Comparison of ENCODE assay signal across 11 cellular contexts in the genomic region with DNA sequence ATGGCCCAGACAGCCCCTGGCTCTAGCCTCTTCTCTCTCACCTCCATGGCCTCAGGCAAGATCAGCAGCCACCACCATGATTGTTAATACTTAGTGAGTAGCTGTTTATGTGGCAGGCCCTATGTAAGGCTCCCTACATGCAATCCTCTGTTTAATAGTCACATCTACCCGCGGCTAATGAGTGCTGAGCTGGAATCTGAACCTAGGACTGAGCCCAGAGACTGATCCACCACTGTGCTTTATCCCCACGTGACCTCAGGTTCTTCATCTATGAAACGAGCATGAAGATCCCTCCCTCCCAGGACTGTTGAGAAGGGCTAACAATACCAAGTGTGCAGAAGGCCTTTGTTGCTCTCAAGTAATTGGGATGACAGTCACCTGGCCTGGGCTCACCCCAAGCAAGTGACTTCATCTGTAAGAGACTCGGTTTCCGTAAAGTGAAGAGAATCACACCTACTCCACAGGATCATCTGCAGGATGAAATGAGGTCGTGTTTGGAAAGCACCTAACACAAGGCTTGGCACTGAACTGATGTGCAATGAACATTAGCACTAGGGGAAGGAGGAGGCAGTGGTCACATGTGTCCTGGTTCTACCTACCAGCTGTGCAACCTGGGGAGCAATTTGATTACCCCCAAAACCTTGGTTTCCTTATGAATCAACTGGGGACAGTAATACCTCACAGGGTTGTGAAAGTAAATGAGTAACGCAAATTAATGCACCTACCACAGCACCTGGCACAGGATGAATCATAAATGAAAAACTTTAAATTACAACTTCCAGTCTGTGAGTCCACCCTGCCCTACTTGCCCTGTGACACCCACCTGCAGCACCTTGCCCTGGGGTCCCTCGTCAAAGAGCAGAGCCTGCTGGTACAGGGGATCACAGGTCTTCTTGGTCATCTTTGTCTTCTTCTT. TPM values are rescaled to one million over a fixed set of nuclear protein-coding genes. Genes with fewer than 3 reads are reported as not detected.
A peak's percentile ranks its signal among the peaks of the same experiment; 100 is the strongest.
DNase-seq lines count a peak whose midpoint lies in the region; ATAC-seq, FAIRE-seq and TF ChIP-seq lines count a peak whose summit lies in the region.
"Had no signal": no experiment of that assay in that cellular context is flagged by ENCODE, and none has a peak within 500 bp of the region (broad histone marks: within the 10 kb centered on the region; RNA-seq: fewer than 3 reads in every experiment).

No MANE protein-coding gene starts in this region.

- intact Hi-C loops in CD8-positive, alpha-beta T cell (cut with DNase I, micrococcal nuclease) = loop anchor here (2.0 to 5.0 kb wide), 2 partner anchors 35 to 39 kb away; a partner anchor contains a TSS
- intact Hi-C loops in K562 (cut with micrococcal nuclease) = no loop called here

- DNase-seq in CD8-positive, alpha-beta T cell = peak in 1 of 7 experiments; percentile 45
- DNase-seq in K562 (ENCODE audit: extremely low read depth in 1 of 4, low spot score in 3 of 4) (no peak), GM19240 (ENCODE audit: insufficient read length, low spot score) (no peak), H7 (no peak), NK-92 (lab: John Stamatoyannopoulos, UW; ENCODE audit: unreplicated experiment) (no peak)
- DNase-seq in central memory CD4-positive, alpha-beta T cell = no peak
- DNase-seq: DMS153 had no signal

- in situ Hi-C loops in K562 (cut with MboI) = loop anchor here (5.0 kb wide), 1 partner anchor 214 kb away; no protein-coding TSS in a partner anchor

- peaks cover 26% of the 10 kb centered on the region for H3K4me1 Mint-ChIP-seq in CD8-positive, alpha-beta T cell (ENCODE audit: low read depth)

- H3K36me3 Mint-ChIP-seq in CD8-positive, alpha-beta T cell = no peaks in the 10 kb centered on the region

- no peak overlapping the region for H2AFZ ChIP-seq in K562 (ENCODE audit: low read depth, low read length)

- no peak for TF ChIP-seq CTCF in CD8-positive, alpha-beta T cell (IDR thresholded peaks at IDR 0.05)
- no peak for TF ChIP-seq CTCF in K562 (IDR thresholded peaks at IDR 0.05 in 2 of 3, conservative IDR thresholded peaks at IDR 0.05 in 1 of 3; ENCODE audit: insufficient read depth in 2 of 3, low read depth in 1 of 3, low read length in 3 of 3)

- no peak for TF ChIP-seq POLR2A in K562 (conservative IDR thresholded peaks at IDR 0.05)

- POLR2A ChIA-PET in CD8-positive, alpha-beta T cell (lab: Charles Lee) = no interaction called here
- POLR2A ChIA-PET in K562 (lab: Yijun Ruan, JAX) = interaction anchor here (0.6 to 1.2 kb wide), 3 partner anchors 10 to 222 kb away, joined by 3 to 4 read pairs (median 3); no protein-coding TSS in a partner anchor

- 9% methylated on average over 9 of the region's 9 CpGs for WGBS in K562 (ENCODE audit: insufficient coverage, low coverage, missing lambda C conversion rate)

- TF ChIP-seq EP300 in K562 (IDR thresholded peaks at IDR 0.05; ENCODE audit: low read length) = no peak

- no peaks in the 10 kb centered on the region for H3K9me3 Mint-ChIP-seq in CD8-positive, alpha-beta T cell

- no TSS peak for BruUV-seq in K562 (replicated peaks; lab: Mats Ljungman, UMichigan)

- H3K9me1 ChIP-seq in K562 (ENCODE audit: control insufficient read depth, insufficient read depth, low read length) = no peaks in the 10 kb centered on the region

- TF ChIP-seq RAD21 in K562 (CRISPR knock-in tag; conservative IDR thresholded peaks at IDR 0.05 in 1 of 2, IDR thresholded peaks at IDR 0.05 in 1 of 2) = no peak

- H3K27me3 Mint-ChIP-seq in CD8-positive, alpha-beta T cell (ENCODE audit: low read depth) = no peaks in the 10 kb centered on the region

- H3K79me2 ChIP-seq in K562 (ENCODE audit: control insufficient read depth, insufficient read depth, low read length) = no peaks in the 10 kb centered on the region

- no peaks in the 10 kb centered on the region for H3K27me3 ChIP-seq in CD8-positive, alpha-beta T cell (ENCODE audit: insufficient read depth, low read length)
- peaks cover 15 to 47% of the 10 kb centered on the region in 2 experiments; a peak in 4 of 5 replicates for H3K27me3 ChIP-seq in K562 (ENCODE audit: control insufficient read depth in 2 of 2, insufficient read depth in 2 of 2, low read length in 2 of 2)
- H3K27me3 ChIP-seq in H7 (ENCODE audit: control insufficient read depth, insufficient read depth, low read length) = no peaks in the 10 kb centered on the region
- H3K27me3 ChIP-seq: dorsolateral prefrontal cortex had no signal

- H3K4me3 ChIP-seq in CD8-positive, alpha-beta T cell (ENCODE audit: low read depth, low read length) = no peak overlapping the region
- H3K4me3 ChIP-seq in K562 (no peak overlapping the region), H7 (ENCODE audit: insufficient read depth, low read depth, low read length) (no peak overlapping the region)
- H3K4me3 ChIP-seq: dorsolateral prefrontal cortex, smooth muscle cell had no signal

- no peak overlapping the region for H3K27ac ChIP-seq in CD8-positive, alpha-beta T cell (ENCODE audit: low read depth, low read length)
- no peak overlapping the region for H3K27ac ChIP-seq in K562 (ENCODE audit: extremely low read depth, low read depth, low read length)

- no peak overlapping the region for H3K9ac ChIP-seq in K562 (ENCODE audit: insufficient read depth in 1 of 2, low read depth in 2 of 2, low read length in 2 of 2)

- H3K4me2 ChIP-seq in K562 (ENCODE audit: insufficient read depth, low read length) = no peak overlapping the region
- H3K4me2 ChIP-seq: smooth muscle cell had no signal

- CTCF ChIA-PET in CD8-positive, alpha-beta T cell (lab: Charles Lee) = interaction anchor here (1.6 kb wide), 1 partner anchor 16 kb away, joined by 6 read pairs; no protein-coding TSS in a partner anchor
- CTCF ChIA-PET in K562 (lab: Yijun Ruan, JAX; ENCODE audit: low intra/inter-chr PET ratio) = interaction anchor here (0.6 kb wide), 1 partner anchor 175 kb away, joined by 5 read pairs; no protein-coding TSS in a partner anchor

- peak; percentile 71 for ATAC-seq in CD8-positive, alpha-beta T cell
- ATAC-seq in GM18909 (IDR thresholded peaks at IDR 0.05; ENCODE audit: poor library complexity, unreplicated experiment) (peak; percentile 73), HG03108 (IDR thresholded peaks at IDR 0.05; ENCODE audit: unreplicated experiment) (peak; percentile 64), K562 (no peak)

- H3K4me1 ChIP-seq in CD8-positive, alpha-beta T cell (ENCODE audit: insufficient read depth, low read length) = peaks cover 17% of the 10 kb centered on the region
- H3K4me1 ChIP-seq in K562 (replicated peaks in 1 of 2; ENCODE audit: control insufficient read depth in 2 of 2, insufficient read depth in 2 of 2, low read length in 2 of 2) = peaks cover 9 to 17% of the 10 kb centered on the region in 2 experiments

- H4K20me1 ChIP-seq in K562 (replicated peaks; ENCODE audit: control insufficient read depth, insufficient read depth, low read length) = no peaks in the 10 kb centered on the region

- FAIRE-seq in K562 (lab: Jason Lieb, UNC) = peak; percentile 59

- no peak overlapping the region for H3K4me3 Mint-ChIP-seq in CD8-positive, alpha-beta T cell

- no peaks in the 10 kb centered on the region for H3K36me3 ChIP-seq in CD8-positive, alpha-beta T cell (ENCODE audit: insufficient read depth, low read length)
- H3K36me3 ChIP-seq in K562 (ENCODE audit: control insufficient read depth, insufficient read depth, low read length) (no peaks in the 10 kb centered on the region), H7 (replicated peaks; ENCODE audit: control insufficient read depth, insufficient read depth, low read length) (no peaks in the 10 kb centered on the region)

- no peaks in the 10 kb centered on the region for H3K9me3 ChIP-seq in CD8-positive, alpha-beta T cell (ENCODE audit: low read length)
- H3K9me3 ChIP-seq in K562 (replicated peaks; ENCODE audit: control insufficient read depth, insufficient read depth, low read depth, low read length) = no peaks in the 10 kb centered on the region

- peak overlapping the region; percentile 76 for H3K27ac Mint-ChIP-seq in CD8-positive, alpha-beta T cell

TF ChIP-seq in K562, 482 proteins besides CTCF, POLR2A, EP300 and RAD21 (continues in another document):
- TF ChIP-seq JUND (IDR thresholded peaks at IDR 0.05; ENCODE audit: borderline replicate concordance, low read depth, low read length) (no peak), JUND (tag; IDR thresholded peaks at IDR 0.05; ENCODE audit: borderline replicate concordance, low read depth, low read length) (no peak), NBN (IDR thresholded peaks at IDR 0.05; ENCODE audit: low read depth) (no peak), PML (IDR thresholded peaks at IDR 0.05; ENCODE audit: low read length) (no peak), RAD51 (IDR thresholded peaks at IDR 0.05; ENCODE audit: borderline replicate concordance, low read depth) (no peak), TSC22D4 (tag; IDR thresholded peaks at IDR 0.05) (no peak)
- TF ChIP-seq, protein P1, sequence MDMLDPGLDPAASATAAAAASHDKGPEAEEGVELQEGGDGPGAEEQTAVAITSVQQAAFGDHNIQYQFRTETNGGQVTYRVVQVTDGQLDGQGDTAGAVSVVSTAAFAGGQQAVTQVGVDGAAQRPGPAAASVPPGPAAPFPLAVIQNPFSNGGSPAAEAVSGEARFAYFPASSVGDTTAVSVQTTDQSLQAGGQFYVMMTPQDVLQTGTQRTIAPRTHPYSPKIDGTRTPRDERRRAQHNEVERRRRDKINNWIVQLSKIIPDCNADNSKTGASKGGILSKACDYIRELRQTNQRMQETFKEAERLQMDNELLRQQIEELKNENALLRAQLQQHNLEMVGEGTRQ (CRISPR knock-in tag; IDR thresholded peaks at IDR 0.05) = peak; percentile 17; the same call in 1 of the 2 replicates

RNA-seq across cellular contexts. Expression of a gene that starts 37.2 kb away (rescaled TPM):
- total RNA-seq in CD8-positive, alpha-beta T cell = under 1 TPM; 0.64 to 0.68 TPM
- total RNA-seq in K562 (2011; cell fraction: chromatin; rRNA removed; ENCODE audit: low replicate concordance) = 0.76 and 1.4 TPM in 2 replicates
- total RNA-seq in K562 (2011; cell fraction: nucleolus; rRNA removed) = 0.66 and 0.67 TPM in 2 replicates
- 0.73 and 0.76 TPM in 2 replicates for total RNA-seq in K562 (2011; cell fraction: nucleoplasm; rRNA removed)
- total RNA-seq in K562 (2014; rRNA removed) (0.59 and 0.82 TPM in 2 replicates), K562 (2014; rRNA removed; fragmentation: Illumina TruSeq; extraction: Trizol) (0.69 and 0.77 TPM in 2 replicates), K562 (2015; rRNA removed; fragmentation: Illumina TruSeq; extraction: Trizol) (0.38 and 0.47 TPM in 2 replicates), K562 (2021) (1.2 and 1.3 TPM in 2 replicates)
- polyA plus RNA-seq in K562 (2011; rRNA removed) (0.78 and 1.2 TPM in 2 replicates), K562 (2014; fragmentation: Illumina TruSeq; extraction: Trizol) (0.71 and 0.75 TPM in 2 replicates), K562 (2014; fragmentation: Nextera tagmentation; extraction: Ambion mirVana) (under 1 TPM; 0.06 to 0.15 TPM), K562 (2014; rRNA removed) (0.43 and 0.45 TPM in 2 replicates)
- 0.97 and 1.3 TPM in 2 replicates for polyA plus RNA-seq in K562 (2011; cell fraction: cytosol; rRNA removed)
- 1.9 and 2.7 TPM in 2 replicates for polyA plus RNA-seq in K562 (2011; cell fraction: nucleus; rRNA removed)
- polyA plus RNA-seq in K562 (2012) = 0.66 and 1.9 TPM in 2 replicates
- 1.2 and 1.3 TPM in 2 replicates for polyA minus RNA-seq in K562 (2011; rRNA and poly(A)+ RNA removed)
- polyA minus RNA-seq in K562 (2011; cell fraction: cytosol; rRNA and poly(A)+ RNA removed) = 0.73 and 1.1 TPM in 2 replicates
- polyA minus RNA-seq in K562 (2011; cell fraction: nucleus; rRNA and poly(A)+ RNA removed) = 0.40 and 0.56 TPM in 2 replicates
- total RNA-seq in H7 (2014; rRNA removed; shearing (Covaris generic)) = 20.0 and 20.7 TPM in 2 replicates
